11 cellular contexts compared by ENCODE assay signal in the genomic region with DNA sequence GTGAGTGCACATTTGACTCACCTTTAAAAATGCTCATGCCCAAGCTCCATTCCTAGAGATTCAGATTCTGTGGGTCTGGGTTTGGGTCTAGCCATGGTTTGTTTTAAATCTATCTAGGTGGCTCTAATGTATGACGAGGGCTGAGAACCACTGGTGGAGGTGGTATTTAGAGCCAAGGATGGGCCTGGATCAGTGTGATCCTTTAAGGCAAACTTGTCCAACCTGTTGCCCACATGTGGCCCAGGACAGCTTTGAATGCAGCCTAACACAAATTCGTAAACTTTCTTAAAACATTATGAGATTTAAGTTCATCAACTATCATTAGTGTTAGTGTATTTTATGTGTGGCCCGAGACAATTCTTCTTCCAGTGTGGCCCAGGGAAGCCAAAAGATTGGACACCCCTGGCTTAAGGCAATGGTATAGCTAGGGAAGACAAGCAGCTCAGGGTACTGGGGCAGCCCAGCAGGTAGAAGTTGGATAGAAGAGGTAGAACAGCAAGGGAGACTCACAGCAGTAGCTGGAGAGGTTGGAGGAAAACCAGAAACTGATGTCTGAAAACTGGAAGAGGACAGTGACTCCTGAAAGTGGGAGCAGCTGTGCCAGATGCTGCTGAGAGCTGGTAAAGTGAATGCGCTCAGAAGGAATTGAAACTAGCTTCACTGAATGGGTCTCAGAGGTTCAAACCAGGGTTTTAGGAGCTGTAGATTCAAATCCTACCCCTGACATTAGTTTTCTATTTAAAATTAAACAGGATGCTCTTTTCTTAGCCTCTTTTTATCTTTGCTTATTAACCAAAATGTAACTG. TPM values are rescaled to one million over a fixed set of nuclear protein-coding genes. Genes with fewer than 3 reads are reported as not detected.
A peak's percentile ranks its signal among the peaks of the same experiment; 100 is the strongest.
DNase-seq lines count a peak whose midpoint lies in the region; ATAC-seq, FAIRE-seq and TF ChIP-seq lines count a peak whose summit lies in the region.
"Had no signal": no experiment of that assay in that cellular context is flagged by ENCODE, and none has a peak within 500 bp of the region (broad histone marks: within the 10 kb centered on the region; RNA-seq: fewer than 3 reads in every experiment).

No MANE protein-coding gene starts in this region.

- intact Hi-C loops in HepG2 (cut with micrococcal nuclease; ENCODE audit: unreplicated experiment): loop anchor here (2.0 to 10.0 kb wide), 4 partner anchors 17 to 107 kb away; a partner anchor contains a TSS
- intact Hi-C loops in right lobe of liver (cut with DNase I): no loop called here
- intact Hi-C loops in dorsolateral prefrontal cortex (cut with DNase I): no loop called here
- intact Hi-C loops in naive thymus-derived CD4-positive, alpha-beta T cell (cut with micrococcal nuclease): no loop called here

- no peaks in the 10 kb centered on the region for H3K36me3 ChIP-seq in HepG2 (replicated peaks in 1 of 2; ENCODE audit: control insufficient read depth in 1 of 2, insufficient read depth in 2 of 2, low read length in 2 of 2)
- H3K36me3 ChIP-seq in right lobe of liver: no peaks in the 10 kb centered on the region
- H3K36me3 ChIP-seq in naive thymus-derived CD4-positive, alpha-beta T cell (ENCODE audit: control insufficient read depth in 2 of 3, insufficient read depth in 3 of 3, low read length in 3 of 3): no peaks in the 10 kb centered on the region

- in situ Hi-C loops in HepG2 (cut with HindIII; ENCODE audit: extremely low pct_ligation_motif_present, low pct_unique_long_range_greater_than_20kb): no loop called here

- POLR2A ChIA-PET in HepG2 (lab: Yijun Ruan, JAX): interaction anchor here (0.7 kb wide), 1 partner anchor 17 kb away, joined by 3 read pairs; no protein-coding TSS in a partner anchor
- POLR2A ChIA-PET in naive thymus-derived CD4-positive, alpha-beta T cell (lab: Charles Lee): interaction anchor here (0.6 to 2.3 kb wide), 4 partner anchors 9 to 27 kb away, joined by 3 to 7 read pairs (median 4); a partner anchor contains a TSS

- ATAC-seq in HepG2 (no peak), right lobe of liver (no peak)
- ATAC-seq in naive thymus-derived CD4-positive, alpha-beta T cell: no peak

- H3K27ac Mint-ChIP-seq in naive thymus-derived CD4-positive, alpha-beta T cell: peak overlapping the region in 3 of 9 donors; percentile 37 to 85 (median 84)

- CTCF ChIA-PET in HepG2 (lab: Yijun Ruan, JAX; ENCODE audit: low intra/inter-chr PET ratio, low total read pairs): no interaction called here
- CTCF ChIA-PET in naive thymus-derived CD4-positive, alpha-beta T cell (lab: Charles Lee): no interaction called here

- H3K4me1 Mint-ChIP-seq in naive thymus-derived CD4-positive, alpha-beta T cell: peaks cover 60 to 97% (median 91%) of the 10 kb centered on the region in 7 donors

- no peaks in the 10 kb centered on the region for H3K27me3 Mint-ChIP-seq in naive thymus-derived CD4-positive, alpha-beta T cell

- no peak for TF ChIP-seq RAD21 in HepG2 (CRISPR knock-in tag; IDR thresholded peaks at IDR 0.05)

- H3K27ac ChIP-seq in HepG2 (ENCODE audit: extremely low read length, insufficient read depth, low read length) (peak overlapping the region; percentile 63), right lobe of liver (peak overlapping the region in 1 of 3 donors; percentile 16), dorsolateral prefrontal cortex (peak overlapping the region in 56 of 59 donors; percentile 8 to 94 (median 62))
- H3K27ac ChIP-seq in naive thymus-derived CD4-positive, alpha-beta T cell (ENCODE audit: low read depth, low read length): no peak overlapping the region

- peaks cover 0 to 17% (median 0%) of the 10 kb centered on the region in 5 donors for H3K36me3 Mint-ChIP-seq in naive thymus-derived CD4-positive, alpha-beta T cell

- no TSS peak for BruUV-seq in HepG2 (replicated peaks; lab: Mats Ljungman, UMichigan)

- H4K20me1 ChIP-seq in HepG2 (ENCODE audit: insufficient read depth, low read length): peaks cover 36% of the 10 kb centered on the region

- DNase-seq in HepG2 (ENCODE audit: low spot score) (no peak), right lobe of liver (no peak), dorsolateral prefrontal cortex (no peak), SKM-1 (lab: John Stamatoyannopoulos, UW; ENCODE audit: unreplicated experiment) (no peak), kidney glomerular epithelial cell (lab: John Stamatoyannopoulos, UW) (no peak), GM19240 (ENCODE audit: insufficient read length, low spot score) (no peak)
- no peak for DNase-seq in naive thymus-derived CD4-positive, alpha-beta T cell
- DNase-seq in activated CD4-positive, alpha-beta T cell treated with anti-CD3 and anti-CD28 coated beads, Interleukin-2, amount 50 U/mL, for 48 hours: no peak
- DNase-seq: activated CD4-positive, alpha-beta T cell treated with anti-CD3 and anti-CD28 coated beads, Interleukin-2, amount 50 U/mL, for 4 hours; stimulated activated CD4-positive, alpha-beta T cell treated with anti-CD3 and anti-CD28 coated beads, Interleukin-4, amount 100 ng/mL, for 1 hour had no signal

- peaks cover 98% of the 10 kb centered on the region for H3K4me1 ChIP-seq in HepG2 (ENCODE audit: insufficient read depth, low read length)
- peaks cover 0 to 73% (median 31%) of the 10 kb centered on the region in 4 donors for H3K4me1 ChIP-seq in right lobe of liver
- peaks cover 21 to 47% of the 10 kb centered on the region in 2 donors for H3K4me1 ChIP-seq in naive thymus-derived CD4-positive, alpha-beta T cell (ENCODE audit: control insufficient read depth in 2 of 2, insufficient read depth in 2 of 2, low read length in 2 of 2)

- H2AFZ ChIP-seq in HepG2 (ENCODE audit: low read length): no peak overlapping the region

- 95% methylated on average over 4 of the region's 4 CpGs for WGBS in HepG2 (ENCODE audit: low lambda C conversion rate)
- WGBS in right lobe of liver (ENCODE audit: insufficient coverage, low coverage, low lambda C conversion rate, missing lambda C conversion rate): 67% methylated on average over 4 of the region's 4 CpGs

- peaks cover 94% of the 10 kb centered on the region for H3K79me2 ChIP-seq in HepG2 (ENCODE audit: insufficient read depth, low read length)

- no peak for TF ChIP-seq CTCF in HepG2 (CRISPR knock-in tag; IDR thresholded peaks at IDR 0.05)
- TF ChIP-seq CTCF in right lobe of liver (IDR thresholded peaks at IDR 0.05): no peak
- no peak for TF ChIP-seq CTCF in dorsolateral prefrontal cortex (IDR thresholded peaks at IDR 0.05 in 54 of 56, conservative IDR thresholded peaks at IDR 0.05 in 2 of 56; ENCODE audit: low read depth in 1 of 56, partially characterized antibody in 56 of 56)

- no peak overlapping the region; the same call in 1 of the 2 replicates for H3K9ac ChIP-seq in HepG2 (ENCODE audit: insufficient read depth, low read depth, low read length)

- H3K9me3 Mint-ChIP-seq in naive thymus-derived CD4-positive, alpha-beta T cell: peaks cover 0 to 1% (median 0%) of the 10 kb centered on the region in 11 donors

- no peak for TF ChIP-seq POLR2A in HepG2 (IDR thresholded peaks at IDR 0.05; ENCODE audit: insufficient read depth in 1 of 2, low read depth in 2 of 2, low read length in 2 of 2)
- no peak for TF ChIP-seq POLR2A in right lobe of liver (IDR thresholded peaks at IDR 0.05)

- no peaks in the 10 kb centered on the region for H3K9me3 ChIP-seq in HepG2 (ENCODE audit: low read length)
- no peaks in the 10 kb centered on the region for H3K9me3 ChIP-seq in right lobe of liver
- H3K9me3 ChIP-seq in naive thymus-derived CD4-positive, alpha-beta T cell (ENCODE audit: control insufficient read depth in 2 of 3, low read length in 3 of 3): no peaks in the 10 kb centered on the region

- peak overlapping the region; percentile 58 for H3K4me2 ChIP-seq in HepG2 (ENCODE audit: low read depth, low read length)

- peak overlapping the region in 7 of 10 donors; percentile 7 to 69 (median 42) for H3K4me3 Mint-ChIP-seq in naive thymus-derived CD4-positive, alpha-beta T cell

- H3K27me3 ChIP-seq in HepG2 (ENCODE audit: control insufficient read depth in 1 of 2, insufficient read depth in 2 of 2, low read length in 2 of 2) (no peaks in the 10 kb centered on the region), right lobe of liver (no peaks in the 10 kb centered on the region), dorsolateral prefrontal cortex (no peaks in the 10 kb centered on the region)
- H3K27me3 ChIP-seq in naive thymus-derived CD4-positive, alpha-beta T cell (ENCODE audit: control insufficient read depth in 2 of 2, insufficient read depth in 2 of 2, low read length in 2 of 2): no peaks in the 10 kb centered on the region

- H3K4me3 ChIP-seq in HepG2 (replicated peaks in 1 of 3; ENCODE audit: insufficient read depth in 1 of 3, low read depth in 2 of 3, low read length in 3 of 3) (no peak overlapping the region), right lobe of liver (no peak overlapping the region), dorsolateral prefrontal cortex (peak overlapping the region in 7 of 59 donors; percentile 2 to 48 (median 10))
- H3K4me3 ChIP-seq in naive thymus-derived CD4-positive, alpha-beta T cell (ENCODE audit: low read length): no peak overlapping the region

- FAIRE-seq in HepG2 (lab: Jason Lieb, UNC): no peak
- FAIRE-seq: islet of Langerhans had no signal

- TF ChIP-seq EP300 in HepG2 (IDR thresholded peaks at IDR 0.05; ENCODE audit: low read depth in 2 of 2, low read length in 2 of 2): no peak
- TF ChIP-seq EP300 in HepG2 (CRISPR knock-in tag; IDR thresholded peaks at IDR 0.05; ENCODE audit: borderline replicate concordance): no peak

RNA-seq across cellular contexts. Expression of a gene that starts 18.2 kb away (rescaled TPM):
- total RNA-seq in HepG2 (2016; rRNA removed; fragmentation: Illumina TruSeq; extraction: Trizol): 122 and 133 TPM in 2 replicates
- 25.1 and 28.0 TPM in 2 replicates for total RNA-seq in HepG2 (2016; cell fraction: cytosol; rRNA removed; fragmentation: Illumina TruSeq; extraction: Trizol; ENCODE audit: low read depth)
- 104 and 117 TPM in 2 replicates for total RNA-seq in HepG2 (2016; cell fraction: insoluble cytoplasmic fraction; rRNA removed; fragmentation: Illumina TruSeq; extraction: Trizol)
- 56.9 and 59.3 TPM in 2 replicates for total RNA-seq in HepG2 (2016; cell fraction: membrane; rRNA removed; fragmentation: Illumina TruSeq; extraction: Trizol)
- total RNA-seq in HepG2 (2016; cell fraction: nucleus; rRNA removed; fragmentation: Illumina TruSeq; extraction: Trizol): 109 and 119 TPM in 2 replicates
- polyA plus RNA-seq in HepG2 (2011; rRNA removed): 73.9 and 76.3 TPM in 2 replicates
- 48.1 and 66.3 TPM in 2 replicates for polyA plus RNA-seq in HepG2 (2011; cell fraction: cytosol; rRNA removed)
- polyA plus RNA-seq in HepG2 (2011; cell fraction: nucleus; rRNA removed): 210 and 221 TPM in 2 replicates
- 70.7 and 77.6 TPM in 2 replicates for polyA plus RNA-seq in HepG2 (2012)
- 11.6 and 13.4 TPM in 2 replicates for polyA plus RNA-seq in HepG2 (2016; cell fraction: cytosol; fragmentation: Illumina TruSeq; extraction: Trizol; ENCODE audit: low read depth)
- 90.6 and 120 TPM in 2 replicates for polyA plus RNA-seq in HepG2 (2016; cell fraction: insoluble cytoplasmic fraction; fragmentation: Illumina TruSeq; extraction: Trizol; ENCODE audit: low read depth)
- polyA plus RNA-seq in HepG2 (2016; cell fraction: membrane; fragmentation: Illumina TruSeq; extraction: Trizol; ENCODE audit: low read depth): 40.3 and 41.9 TPM in 2 replicates
- 163 and 167 TPM in 2 replicates for polyA plus RNA-seq in HepG2 (2016; cell fraction: nucleus; fragmentation: Illumina TruSeq; extraction: Trizol; ENCODE audit: insufficient read depth, low read depth)
- 28.2 and 90.0 TPM in 2 replicates for polyA minus RNA-seq in HepG2 (2011; rRNA and poly(A)+ RNA removed; ENCODE audit: low replicate concordance)
- polyA minus RNA-seq in HepG2 (2011; cell fraction: cytosol; rRNA and poly(A)+ RNA removed): 43.0 and 48.4 TPM in 2 replicates
- polyA minus RNA-seq in HepG2 (2011; cell fraction: nucleus; rRNA and poly(A)+ RNA removed): 99.5 and 109 TPM in 2 replicates
- total RNA-seq in right lobe of liver: 100 to 1,000 TPM in 3 of 6 experiments, 10 to 100 TPM in 3; 94.4 to 120 (median 103) TPM
- 100 to 1,000 TPM; 448 to 781 (median 536) TPM for total RNA-seq in dorsolateral prefrontal cortex
- total RNA-seq in naive thymus-derived CD4-positive, alpha-beta T cell: 100 to 1,000 TPM; 211 to 300 (median 282) TPM
- 100 to 1,000 TPM; 152 to 164 TPM for polyA plus RNA-seq in naive thymus-derived CD4-positive, alpha-beta T cell
